ENCODE assay signal across 8 cellular contexts in genomic region chr2:88159955-88160415, GRCh38. TPM values are rescaled to one million over a fixed set of nuclear protein-coding genes. Genes with fewer than 3 reads are reported as not detected.
DNase-seq lines count a peak whose midpoint lies in the region; ATAC-seq and TF ChIP-seq lines count a peak whose summit lies in the region.

No MANE protein-coding gene starts in this region.

- H3K27me3 ChIP-seq in esophagus squamous epithelium, result no peaks in the 10 kb centered on the region
- H3K27me3 ChIP-seq in tibial nerve, result no peaks in the 10 kb centered on the region

- peak; percentile 78 for TF ChIP-seq CTCF in GM12864 (IDR thresholded peaks at IDR 0.05; ENCODE audit: low read depth, low read length, missing control alignments)
- peak; percentile 95 for TF ChIP-seq CTCF in OCI-LY7 (conservative IDR thresholded peaks at IDR 0.05; ENCODE audit: low read length)
- peak; percentile 69 to 85 (median 80) for TF ChIP-seq CTCF in esophagus squamous epithelium (IDR thresholded peaks at IDR 0.05)
- peak; percentile 82 to 89 (median 84) for TF ChIP-seq CTCF in tibial nerve (IDR thresholded peaks at IDR 0.05)

- H3K9me3 Mint-ChIP-seq in naive thymus-derived CD8-positive, alpha-beta T cell, result no peaks in the 10 kb centered on the region

- no peaks in the 10 kb centered on the region for H3K9me2 ChIP-seq in OCI-LY7 (ENCODE audit: insufficient read depth, low read length)

- H3K27ac ChIP-seq in OCI-LY7 (ENCODE audit: low read depth, low read length, poor library complexity, severe bottlenecking) (no peak overlapping the region), esophagus squamous epithelium (no peak overlapping the region), tibial nerve (peak overlapping the region in 1 of 4 donors; percentile 47)

- H3K4me1 ChIP-seq in OCI-LY7 (ENCODE audit: insufficient read depth, low read length, poor library complexity, severe bottlenecking) (no peaks in the 10 kb centered on the region), esophagus squamous epithelium (peaks cover 0 to 9% (median 5%) of the 10 kb centered on the region in 3 donors), tibial nerve (peaks cover 0 to 17% (median 8%) of the 10 kb centered on the region in 4 donors)

- peaks cover 0 to 7% (median 1%) of the 10 kb centered on the region in 5 donors for H3K27me3 Mint-ChIP-seq in naive thymus-derived CD8-positive, alpha-beta T cell

- ATAC-seq in naive thymus-derived CD8-positive, alpha-beta T cell, result peak; percentile 38 to 46
- ATAC-seq in HG02588 (IDR thresholded peaks at IDR 0.05; ENCODE audit: unreplicated experiment), result no peak

- DNase-seq in GM12864 (ENCODE audit: low read depth), result peak; percentile 13
- peak; percentile 92 for DNase-seq in HT-29 (ENCODE audit: low spot score)
- DNase-seq in OCI-LY7 (ENCODE audit: low spot score), result peak; percentile 72
- peak; percentile 40 for DNase-seq in activated T-cell treated with anti-CD3 and anti-CD28 coated beads, Interleukin-2, amount 50 U/mL, for 1 hour
- DNase-seq in esophagus squamous epithelium (lab: John Stamatoyannopoulos, UW), result no peak
- DNase-seq in naive thymus-derived CD8-positive, alpha-beta T cell, result peak in 9 of 10 donors; percentile 18 to 73 (median 55)
- DNase-seq in tibial nerve (ENCODE audit: low spot score in 2 of 2), result peak in 1 of 2 donors; percentile 72

- H2AFZ ChIP-seq in OCI-LY7 (ENCODE audit: low read length), result no peak overlapping the region

- no peak overlapping the region for H3K27ac Mint-ChIP-seq in naive thymus-derived CD8-positive, alpha-beta T cell

- no peak overlapping the region for H3K4me3 Mint-ChIP-seq in naive thymus-derived CD8-positive, alpha-beta T cell

- no peak for TF ChIP-seq EP300 in tibial nerve (IDR thresholded peaks at IDR 0.05)

- H3K9me3 ChIP-seq in OCI-LY7 (ENCODE audit: low read length) (no peaks in the 10 kb centered on the region), esophagus squamous epithelium (no peaks in the 10 kb centered on the region), tibial nerve (no peaks in the 10 kb centered on the region)

- H3K36me3 ChIP-seq in OCI-LY7 (ENCODE audit: insufficient read depth, low read length) (no peaks in the 10 kb centered on the region), esophagus squamous epithelium (no peaks in the 10 kb centered on the region), tibial nerve (no peaks in the 10 kb centered on the region)

- 22 to 25% methylated on average over 4 to 5 of the region's 5 CpGs for WGBS in esophagus squamous epithelium, 2 donors
- WGBS in tibial nerve, 2 donors, result 26 to 28% methylated on average over 5 of the region's 5 CpGs

- POLR2A ChIA-PET in OCI-LY7 (lab: Charles Lee), result no interaction called here
- POLR2A ChIA-PET in naive thymus-derived CD8-positive, alpha-beta T cell (lab: Charles Lee), result interaction anchor here (0.6 kb wide), 1 partner anchor 30 kb away, joined by 3 read pairs; no protein-coding TSS in a partner anchor

- H3K4me2 ChIP-seq in OCI-LY7 (ENCODE audit: low read length), result no peak overlapping the region

- no peaks in the 10 kb centered on the region for H3K4me1 Mint-ChIP-seq in naive thymus-derived CD8-positive, alpha-beta T cell

- H3K36me3 Mint-ChIP-seq in naive thymus-derived CD8-positive, alpha-beta T cell, result no peaks in the 10 kb centered on the region

- intact Hi-C loops in OCI-LY7 (cut with micrococcal nuclease; ENCODE audit: unreplicated experiment), result loop anchor here (1.0 to 5.0 kb wide), 2 partner anchors 100 to 158 kb away; no protein-coding TSS in a partner anchor
- intact Hi-C loops in esophagus squamous epithelium (cut with DNase I), result loop anchor here (5.0 kb wide), 1 partner anchor 103 kb away; the partner anchor contains the start of gene KRCC1

- TF ChIP-seq POLR2A in esophagus squamous epithelium (IDR thresholded peaks at IDR 0.05), result no peak
- TF ChIP-seq POLR2A in tibial nerve (IDR thresholded peaks at IDR 0.05), result no peak

- no peaks in the 10 kb centered on the region for H3K79me2 ChIP-seq in OCI-LY7 (ENCODE audit: insufficient read depth, low read depth, low read length)

- H4K20me1 ChIP-seq in OCI-LY7 (ENCODE audit: insufficient read depth, low read length), result no peaks in the 10 kb centered on the region

- H3K4me3 ChIP-seq in GM12864 (ENCODE audit: low read depth, low read length) (no peak overlapping the region), OCI-LY7 (ENCODE audit: low read depth, low read length, poor library complexity, severe bottlenecking) (no peak overlapping the region), esophagus squamous epithelium (no peak overlapping the region), tibial nerve (no peak overlapping the region)

- CTCF ChIA-PET in OCI-LY7 (lab: Charles Lee; ENCODE audit: unreplicated experiment), result interaction anchor here (1.6 kb wide), 1 partner anchor 99 kb away, joined by 4 read pairs; no protein-coding TSS in a partner anchor

- BruUV-seq in OCI-LY7 (replicated peaks; lab: Mats Ljungman, UMichigan), result no TSS peak

RNA-seq across cellular contexts. Expression of gene THNSL2, which starts 10.2 kb away (rescaled TPM):
- 1.2 and 1.6 TPM in 2 replicates for total RNA-seq in HT-29 (2014; rRNA removed; shearing (Covaris generic))
- total RNA-seq in OCI-LY7 (2014; rRNA removed; shearing (Covaris generic)), result not detected in 2 replicates
- total RNA-seq in OCI-LY7 (2022) (not detected in 2 replicates), esophagus squamous epithelium (10 to 100 TPM in 1 of 4 donors, 1 to 10 TPM in 2, under 1 TPM in 1; 0.22 to 15.8 (median 6.0) TPM), tibial nerve (10 to 100 TPM; 11.4 to 36.3 (median 33.9) TPM)
- total RNA-seq in naive thymus-derived CD8-positive, alpha-beta T cell, result 1 to 10 TPM; 2.3 to 3.1 TPM
- under 1 TPM; 0.36 to 0.69 (median 0.43) TPM for polyA plus RNA-seq in naive thymus-derived CD8-positive, alpha-beta T cell

RNA-seq across cellular contexts. Expression of gene FABP1, which starts 32.1 kb away (rescaled TPM):
- total RNA-seq in HT-29 (2014; rRNA removed; shearing (Covaris generic)), result 0.21 TPM in 1 of 2 replicates, not detected in the other
- total RNA-seq in OCI-LY7 (2014; rRNA removed; shearing (Covaris generic)), result not detected in 2 replicates
- total RNA-seq in OCI-LY7 (2022) (not detected in 2 replicates), esophagus squamous epithelium (not detected), tibial nerve (not detected)
- not detected for total RNA-seq in naive thymus-derived CD8-positive, alpha-beta T cell
- polyA plus RNA-seq in naive thymus-derived CD8-positive, alpha-beta T cell, result not detected
